ENCODE assay signal across 1 cellular context in genomic region chr13:50412046-50412617, GRCh38.
TF ChIP-seq lines count a peak whose summit lies in the region.

No MANE protein-coding gene starts in this region.

TF ChIP-seq in GM23338, 12 proteins besides CTCF, POLR2A, EP300 and RAD21 (continued from another document):
- TF ChIP-seq EZH2phosphoT487 (IDR thresholded peaks at IDR 0.05; ENCODE audit: unreplicated experiment) (no peak), ZNF462 (CRISPR knock-in tag; IDR thresholded peaks at IDR 0.05) (no peak), JUNB (IDR thresholded peaks at IDR 0.05; ENCODE audit: unreplicated experiment) (no peak), EZH2 (IDR thresholded peaks at IDR 0.05; ENCODE audit: low read depth, unreplicated experiment) (no peak), ZNF114 (CRISPR knock-in tag; IDR thresholded peaks at IDR 0.05) (no peak), ZNF331 (CRISPR knock-in tag; IDR thresholded peaks at IDR 0.05; ENCODE audit: low read depth) (no peak)
